In genomic region chr20:40630723-40631631, GRCh38 we compare ENCODE assay signal across 16 cellular contexts. TPM values are rescaled to one million over a fixed set of nuclear protein-coding genes. Genes with fewer than 3 reads are reported as not detected.
DNase-seq lines count a peak whose midpoint lies in the region; ATAC-seq and TF ChIP-seq lines count a peak whose summit lies in the region.
"Had no signal": no experiment of that assay in that cellular context is flagged by ENCODE, and none has a peak within 500 bp of the region (broad histone marks: within the 10 kb centered on the region; RNA-seq: fewer than 3 reads in every experiment).

No MANE protein-coding gene starts in this region.

- no peak overlapping the region for H3K9ac ChIP-seq in mammary epithelial cell (ENCODE audit: insufficient read depth, low read length)

- H3K27ac ChIP-seq in heart left ventricle, result no peak overlapping the region
- no peak overlapping the region for H3K27ac ChIP-seq in mammary epithelial cell (ENCODE audit: insufficient read depth, low read depth, low read length)
- no peak overlapping the region for H3K27ac ChIP-seq in lower lobe of right lung
- no peak overlapping the region for H3K27ac ChIP-seq in vagina
- H3K27ac ChIP-seq: HL-60, PC-9 had no signal

- H4K20me1 ChIP-seq in mammary epithelial cell (ENCODE audit: insufficient read depth, low read length), result no peaks in the 10 kb centered on the region

- no peak for TF ChIP-seq POLR2A in heart left ventricle (IDR thresholded peaks at IDR 0.05)
- no peak for TF ChIP-seq POLR2A in vagina (IDR thresholded peaks at IDR 0.05)

- in situ Hi-C loops in mammary epithelial cell (cut with MboI; ENCODE audit: low sequenced_read_pairs in 2 of 2), result no loop called here

- H3K4me1 ChIP-seq in heart left ventricle, result no peaks in the 10 kb centered on the region
- H3K4me1 ChIP-seq in mammary epithelial cell (ENCODE audit: insufficient read depth, low read length), result no peaks in the 10 kb centered on the region
- H3K4me1 ChIP-seq in lower lobe of right lung, result no peaks in the 10 kb centered on the region
- no peaks in the 10 kb centered on the region for H3K4me1 ChIP-seq in vagina

- H3K36me3 ChIP-seq in heart left ventricle (no peaks in the 10 kb centered on the region), mammary epithelial cell (ENCODE audit: insufficient read depth, low read length) (no peaks in the 10 kb centered on the region), lower lobe of right lung (no peaks in the 10 kb centered on the region), vagina (no peaks in the 10 kb centered on the region)

- intact Hi-C loops in Right ventricle myocardium inferior (cut with DNase I) (no loop called here), heart left ventricle (cut with DNase I) (no loop called here), mammary epithelial cell (cut with micrococcal nuclease) (no loop called here), lower lobe of right lung (cut with DNase I) (no loop called here), vagina (cut with DNase I) (no loop called here)

- H3K79me2 ChIP-seq in mammary epithelial cell (ENCODE audit: insufficient read depth, low read length), result no peaks in the 10 kb centered on the region

- no TSS peak for BruUV-seq in mammary epithelial cell (replicated peaks; lab: Mats Ljungman, UMichigan)

- H3K9me3 ChIP-seq in heart left ventricle (peaks cover 0 to 16% (median 0%) of the 10 kb centered on the region in 12 donors), mammary epithelial cell (replicated peaks; ENCODE audit: insufficient read depth, low read length) (no peaks in the 10 kb centered on the region), lower lobe of right lung (no peaks in the 10 kb centered on the region), vagina (no peaks in the 10 kb centered on the region)

- DNase-seq in Right ventricle myocardium inferior (ENCODE audit: missing footprints) (peak; percentile 65), heart left ventricle (no peak), mammary epithelial cell (peak; percentile 31), lower lobe of right lung (no peak), vagina (ENCODE audit: extremely low spot score in 2 of 2) (peak; percentile 69 to 85), superior temporal gyrus (ENCODE audit: extremely low spot score) (no peak), SW480 (ENCODE audit: low spot score) (no peak)
- DNase-seq in stimulated activated CD4-positive, alpha-beta T cell treated with anti-CD3 and anti-CD28 coated beads, Interleukin-15, amount 100 ng/mL, for 24 hours, result no peak
- DNase-seq: EL, H7, NCI-H1436, NCI-H2081, NCI-H510A had no signal

- H3K4me3 ChIP-seq in heart left ventricle, result no peak overlapping the region
- H3K4me3 ChIP-seq in mammary epithelial cell (replicated peaks in 1 of 3; ENCODE audit: insufficient read depth in 1 of 3, low read depth in 2 of 3, low read length in 3 of 3), result no peak overlapping the region
- H3K4me3 ChIP-seq in lower lobe of right lung, result no peak overlapping the region
- no peak overlapping the region for H3K4me3 ChIP-seq in vagina
- H3K4me3 ChIP-seq: K562, PC-9 had no signal

- CTCF ChIA-PET in mammary epithelial cell (lab: Charles Lee; ENCODE audit: low non-redundant PET), result no interaction called here

- dilution Hi-C loops in mammary epithelial cell (cut with HindIII; ENCODE audit: low sequenced_read_pairs), result no loop called here

- WGBS in heart left ventricle, 4 donors, result 86 to 94% (median 88%) methylated on average over 11 to 12 of the region's 12 CpGs
- WGBS in mammary epithelial cell (ENCODE audit: low coverage, missing lambda C conversion rate), result 70% methylated on average over 12 of the region's 12 CpGs

- H3K27me3 ChIP-seq in heart left ventricle, result peaks cover 0 to 12% (median 0%) of the 10 kb centered on the region in 9 donors
- H3K27me3 ChIP-seq in mammary epithelial cell (ENCODE audit: insufficient read depth, low read length), result no peaks in the 10 kb centered on the region
- no peaks in the 10 kb centered on the region for H3K27me3 ChIP-seq in lower lobe of right lung (ENCODE audit: low read depth)
- H3K27me3 ChIP-seq in vagina, result no peaks in the 10 kb centered on the region

- H2AFZ ChIP-seq in mammary epithelial cell (ENCODE audit: low read depth, low read length), result no peak overlapping the region
- H2AFZ ChIP-seq: PC-9 had no signal

- no peak for ATAC-seq in Right ventricle myocardium inferior
- no peak for ATAC-seq in heart left ventricle
- peak; percentile 51 to 59 for ATAC-seq in lower lobe of right lung
- ATAC-seq: K562 had no signal

- no peak overlapping the region for H3K4me2 ChIP-seq in mammary epithelial cell (ENCODE audit: insufficient read depth, low read depth, low read length)
- H3K4me2 ChIP-seq: PC-9 had no signal

- TF ChIP-seq CTCF in heart left ventricle (IDR thresholded peaks at IDR 0.05) (no peak), mammary epithelial cell (conservative IDR thresholded peaks at IDR 0.05 in 1 of 2, IDR thresholded peaks at IDR 0.05 in 1 of 2; ENCODE audit: extremely low read depth in 1 of 2, insufficient read depth in 1 of 2, low read depth in 1 of 2, low read length in 2 of 2) (no peak), lower lobe of right lung (IDR thresholded peaks at IDR 0.05) (no peak), vagina (IDR thresholded peaks at IDR 0.05) (no peak)

RNA-seq across cellular contexts. Expression of gene MAFB, which starts 58.1 kb away (rescaled TPM):
- total RNA-seq in Right ventricle myocardium inferior, result 17.7 TPM
- 10 to 100 TPM in 5 of 9 donors, 1 to 10 TPM in 4; 5.3 to 62.1 (median 12.1) TPM for total RNA-seq in heart left ventricle
- polyA plus RNA-seq in heart left ventricle, result 1 to 10 TPM; 2.0 to 5.7 TPM
- 1 to 10 TPM in 1 of 2 donors, under 1 TPM in 1; 0.47 to 6.5 TPM for total RNA-seq in mammary epithelial cell
- polyA plus RNA-seq in mammary epithelial cell, result 0.16 TPM
- not detected for polyA minus RNA-seq in mammary epithelial cell
- total RNA-seq in lower lobe of right lung, result 63.3 TPM
- 80.5 TPM for total RNA-seq in vagina
- total RNA-seq: PC-9 had no signal
- polyA plus RNA-seq: K562 had no signal

Comparison
In these comparisons a context has a peak if more than half of its experiments do, and no peak if none do; other contexts are left out.
1. DNase-seq: peak in Right ventricle myocardium inferior (single experiment), mammary epithelial cell (single experiment) and vagina (2 of 2); none in heart left ventricle (0 of 5), lower lobe of right lung (single experiment), superior temporal gyrus (single experiment), stimulated activated CD4-positive, alpha-beta T cell treated with anti-CD3 and anti-CD28 coated beads, Interleukin-15, amount 100 ng/mL, for 24 hours (single experiment) and SW480 (single experiment).
2. ATAC-seq: peak in lower lobe of right lung (2 of 2); none in Right ventricle myocardium inferior (single experiment) and heart left ventricle (0 of 4).